In the genomic region with DNA sequence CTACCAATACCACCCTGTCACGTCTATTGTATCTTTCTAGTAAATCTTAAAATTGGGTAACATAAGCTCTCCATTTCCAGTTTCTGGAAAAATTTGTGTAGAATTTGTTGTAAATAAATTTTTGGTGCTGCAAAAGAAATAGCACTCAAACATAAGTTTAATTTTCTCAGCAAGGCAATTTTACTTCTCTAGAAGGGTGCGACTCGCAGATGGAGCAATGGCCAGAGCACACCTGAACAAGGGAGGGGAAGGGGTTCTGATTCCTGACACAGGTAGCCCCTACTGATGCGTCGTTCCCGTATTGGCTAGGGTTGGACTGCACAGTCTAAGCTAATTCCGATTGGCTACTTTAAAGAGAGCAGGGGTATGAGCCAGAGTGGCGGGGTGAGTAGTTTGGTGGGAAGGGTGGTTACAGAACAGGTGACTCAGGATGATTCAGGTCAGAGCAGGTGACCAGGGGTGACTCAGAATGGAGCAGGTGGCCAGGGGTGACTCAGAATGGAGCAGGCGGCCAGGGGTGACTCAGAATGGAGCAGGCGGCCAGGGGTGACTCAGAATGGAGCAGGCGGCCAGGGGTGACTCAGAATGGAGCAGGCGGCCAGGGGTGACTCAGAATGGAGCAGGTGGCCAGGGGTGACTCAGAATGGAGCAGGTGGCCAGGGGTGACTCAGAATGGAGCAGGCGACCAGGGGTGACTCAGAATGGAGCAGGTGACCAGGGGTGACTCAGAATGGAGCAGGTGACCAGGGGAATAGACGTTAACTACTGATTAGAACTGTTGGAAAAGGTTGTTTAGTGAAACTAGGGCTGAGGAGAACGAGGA, we compare ENCODE assay signal across 8 cellular contexts. TPM values are rescaled to one million over a fixed set of nuclear protein-coding genes. Genes with fewer than 3 reads are reported as not detected.
DNase-seq lines count a peak whose midpoint lies in the region; ATAC-seq and TF ChIP-seq lines count a peak whose summit lies in the region.
"Not testable (repeated sequence)": the region's sequence is repeated elsewhere in the genome, so short reads cannot be mapped to it uniquely, and the experiment has no call there.

No MANE protein-coding gene starts in this region.

- not testable (repeated sequence) for H3K36me3 ChIP-seq in psoas muscle (ENCODE audit: insufficient read depth in 1 of 2, low read depth in 1 of 2)

- 58 to 66% (median 58%) methylated on average over 15 of the region's 15 CpGs for WGBS in psoas muscle, 3 donors

- not testable (repeated sequence) for H3K4me3 ChIP-seq in psoas muscle

- POLR2A ChIA-PET in RWPE1 (lab: Yijun Ruan, JAX; ENCODE audit: low non-redundant PET): not testable (repeated sequence)

- not testable (repeated sequence) for H3K4me1 ChIP-seq in psoas muscle

- peak overlapping the region; percentile 60; the same call in 1 of the 2 replicates for H3K27ac ChIP-seq in RWPE1
- not testable (repeated sequence) for H3K27ac ChIP-seq in psoas muscle

- peaks cover 0 to 16% (median 0%) of the 10 kb centered on the region in 3 donors for H3K27me3 ChIP-seq in psoas muscle (ENCODE audit: insufficient read depth in 3 of 3, low read length in 2 of 3)

- DNase-seq in EL (peak; percentile 67), HUDEP-2 (lab: John Stamatoyannopoulos, UW; ENCODE audit: unreplicated experiment in 76 of 76) (peak; percentile 33 to 100 (median 96)), cerebellar cortex (ENCODE audit: low spot score) (peak; percentile 17), iPS DF 19.7 (ENCODE audit: low read depth, low spot score) (peak; percentile 3), psoas muscle (peak; percentile 51 to 64)
- DNase-seq in RWPE1 (ENCODE audit: low spot score): not testable (repeated sequence)
- peak; percentile 75 for DNase-seq in activated CD8-positive, alpha-beta memory T cell treated with anti-CD3 and anti-CD28 coated beads, Interleukin-2, amount 50 U/mL, for 4 hours
- DNase-seq in stimulated activated naive CD4-positive, alpha-beta T cell treated with Interleukin-2 at 50 U/mL for 16 hours (lab: John Stamatoyannopoulos, UW): peak; percentile 88

- intact Hi-C loops in psoas muscle (cut with DNase I): not testable (repeated sequence)

- ATAC-seq in psoas muscle: not testable (repeated sequence)

- not testable (repeated sequence) for TF ChIP-seq CTCF in RWPE1 (conservative IDR thresholded peaks at IDR 0.05; ENCODE audit: low read depth); psoas muscle (IDR thresholded peaks at IDR 0.05)

- CTCF ChIA-PET in RWPE1 (lab: Yijun Ruan, JAX): not testable (repeated sequence)

- not testable (repeated sequence) for H3K9me3 ChIP-seq in psoas muscle

RNA-seq across cellular contexts. Expression of gene NID1, which starts 32.0 kb away (rescaled TPM):
- total RNA-seq in psoas muscle: 10 to 100 TPM; 12.0 to 31.8 (median 23.8) TPM
- polyA plus RNA-seq in psoas muscle: 10 to 100 TPM; 13.1 to 23.7 (median 15.9) TPM

RNA-seq across cellular contexts. Expression of gene GPR137B, which starts 45.5 kb away (rescaled TPM):
- 1 to 10 TPM; 1.5 to 1.9 (median 1.6) TPM for total RNA-seq in psoas muscle
- polyA plus RNA-seq in psoas muscle: under 1 TPM; 0.60 to 0.77 (median 0.69) TPM
